In the genomic region with DNA sequence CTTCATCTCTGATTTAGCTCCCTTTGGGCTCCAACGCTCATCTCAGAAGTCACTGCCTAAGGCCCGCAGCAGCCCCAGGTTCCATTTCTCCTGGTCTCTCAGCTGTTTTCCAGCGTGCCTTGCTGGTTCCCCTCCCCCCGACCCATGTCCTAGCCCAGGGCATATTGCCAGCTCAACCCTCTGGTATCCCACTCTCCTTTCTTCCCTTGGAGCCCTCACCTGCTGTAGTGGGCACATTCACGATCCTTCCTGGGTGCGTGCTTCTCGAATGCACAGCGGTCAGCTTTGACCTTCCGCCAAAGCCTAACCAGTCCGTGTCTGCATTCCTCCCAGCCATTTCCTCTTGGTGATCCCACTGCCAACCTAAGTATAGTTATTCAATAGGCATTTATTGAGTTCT, we compare ENCODE assay signal across 15 cellular contexts. TPM values are rescaled to one million over a fixed set of nuclear protein-coding genes. Genes with fewer than 3 reads are reported as not detected.
DNase-seq lines count a peak whose midpoint lies in the region; ATAC-seq and TF ChIP-seq lines count a peak whose summit lies in the region.
"Had no signal": no experiment of that assay in that cellular context is flagged by ENCODE, and none has a peak within 500 bp of the region (broad histone marks: within the 10 kb centered on the region; RNA-seq: fewer than 3 reads in every experiment).

No MANE protein-coding gene starts in this region.

- H3K36me3 Mint-ChIP-seq in GM23338 (ENCODE audit: low read depth) (peaks cover 20% of the 10 kb centered on the region), WTC11 (peaks cover 57% of the 10 kb centered on the region)
- H3K36me3 Mint-ChIP-seq: CD8-positive, alpha-beta memory T cell had no signal

- CTCF ChIA-PET in WTC11 (lab: Charles Lee) = interaction anchor here (1.1 to 2.0 kb wide), 2 partner anchors 35 to 60 kb away, joined by 4 to 10 read pairs; no protein-coding TSS in a partner anchor

- H2AFZ ChIP-seq in GM23338 = no peak overlapping the region

- POLR2A ChIA-PET in WTC11 (lab: Charles Lee) = interaction anchor here (1.3 kb wide), 1 partner anchor 36 kb away, joined by 3 read pairs; a partner anchor contains a TSS

- H3K36me3 ChIP-seq in GM23338 (ENCODE audit: insufficient read depth) = peaks cover 13% of the 10 kb centered on the region; the same call in 1 of the 2 replicates
- no peaks in the 10 kb centered on the region for H3K36me3 ChIP-seq in prostate gland
- H3K36me3 ChIP-seq: BLaER1, HAP-1 had no signal

- H3K9me3 Mint-ChIP-seq in GM23338 = no peaks in the 10 kb centered on the region; the same call in 2 of the 3 replicates
- no peaks in the 10 kb centered on the region for H3K9me3 Mint-ChIP-seq in WTC11

- no peaks in the 10 kb centered on the region for H3K27me3 Mint-ChIP-seq in GM23338 (ENCODE audit: insufficient read depth, low read depth, poor library complexity)
- H3K27me3 Mint-ChIP-seq in WTC11 (ENCODE audit: low read depth) = no peaks in the 10 kb centered on the region

- no peak for TF ChIP-seq CTCF in GM23338 (conservative IDR thresholded peaks at IDR 0.05; ENCODE audit: low read depth in 2 of 2)
- TF ChIP-seq CTCF in WTC11 (IDR thresholded peaks at IDR 0.05) = no peak
- no peak for TF ChIP-seq CTCF in prostate gland (IDR thresholded peaks at IDR 0.05)

- intact Hi-C loops in prostate gland (cut with DNase I) = loop anchor here (2.0 to 10.0 kb wide), 3 partner anchors 62 to 740 kb away; no protein-coding TSS in a partner anchor

- DNase-seq in GM23338 (ENCODE audit: low spot score) = no peak
- DNase-seq in WTC11 (ENCODE audit: low spot score) = no peak
- peak; percentile 45 for DNase-seq in mesenteric fat pad (ENCODE audit: low spot score)
- DNase-seq in prostate gland (ENCODE audit: low spot score) = no peak
- DNase-seq in pons (ENCODE audit: low spot score) = no peak
- no peak for DNase-seq in NCI-H510A (lab: John Stamatoyannopoulos, UW)
- DNase-seq in amygdala (lab: John Stamatoyannopoulos, UW) = no peak
- DNase-seq: 8988T; AML-193; CD8-positive, alpha-beta memory T cell; DMS53 had no signal

- H3K27me3 ChIP-seq in GM23338 (ENCODE audit: insufficient read depth) = no peaks in the 10 kb centered on the region
- no peaks in the 10 kb centered on the region for H3K27me3 ChIP-seq in prostate gland (replicated peaks; ENCODE audit: insufficient read depth)
- H3K27me3 ChIP-seq: BLaER1 had no signal

- H3K27ac ChIP-seq in GM23338 (ENCODE audit: low read depth) (peak overlapping the region; percentile 81), prostate gland (peak overlapping the region; percentile 68 to 77)
- H3K27ac ChIP-seq: BLaER1 had no signal

- WGBS in prostate gland = 96% methylated on average over 10 of the region's 10 CpGs

- H3K4me2 ChIP-seq in GM23338 = 0 out of 2 replicates have a peak overlapping the region, but pooled peaks have one; percentile 29

- no peaks in the 10 kb centered on the region for H3K9me2 ChIP-seq in GM23338 (ENCODE audit: insufficient read depth)

- 0 out of 2 replicates have a peak, but pooled peaks cover 5% of the 10 kb centered on the region for H4K20me1 ChIP-seq in GM23338 (replicated peaks; ENCODE audit: insufficient read depth)
- H4K20me1 ChIP-seq: BLaER1 had no signal

- H3K4me3 Mint-ChIP-seq in GM23338 (no peak overlapping the region), WTC11 (no peak overlapping the region)
- H3K4me3 Mint-ChIP-seq: CD8-positive, alpha-beta memory T cell had no signal

- H3K27ac Mint-ChIP-seq in GM23338 (peak overlapping the region; percentile 15; the same call in 1 of the 2 replicates), WTC11 (peak overlapping the region; percentile 86; the same call in 1 of the 2 replicates)
- H3K27ac Mint-ChIP-seq: CD8-positive, alpha-beta memory T cell had no signal

- H3K79me2 ChIP-seq in GM23338 (replicated peaks; ENCODE audit: insufficient read depth) = no peaks in the 10 kb centered on the region

- H3K9me3 ChIP-seq in prostate gland = no peaks in the 10 kb centered on the region
- H3K9me3 ChIP-seq: BLaER1, HAP-1 had no signal

- no peak for TF ChIP-seq POLR2A in prostate gland (IDR thresholded peaks at IDR 0.05)

- no peaks in the 10 kb centered on the region for H3F3A ChIP-seq in GM23338 (replicated peaks; ENCODE audit: low read depth)

- H3K4me3 ChIP-seq in GM23338 (no peak overlapping the region), prostate gland (no peak overlapping the region)
- H3K4me3 ChIP-seq: BLaER1, HAP-1 had no signal

- peaks cover 16% of the 10 kb centered on the region for H3K4me1 ChIP-seq in GM23338 (ENCODE audit: insufficient read depth)
- no peaks in the 10 kb centered on the region for H3K4me1 ChIP-seq in prostate gland (replicated peaks)

- ATAC-seq in GM23338 = no peak
- no peak for ATAC-seq in WTC11
- ATAC-seq in GM18858 (IDR thresholded peaks at IDR 0.05; ENCODE audit: unreplicated experiment) = no peak

- H3K4me1 Mint-ChIP-seq in GM23338 = peaks cover 25% of the 10 kb centered on the region
- H3K4me1 Mint-ChIP-seq in WTC11 = peaks cover 29% of the 10 kb centered on the region

TF ChIP-seq in GM23338, 12 proteins besides CTCF, POLR2A, EP300 and RAD21 (continues in another document):
- TF ChIP-seq ZNF114 (CRISPR knock-in tag; IDR thresholded peaks at IDR 0.05) = no peak
- no peak for TF ChIP-seq JUNB (IDR thresholded peaks at IDR 0.05; ENCODE audit: unreplicated experiment)
- no peak for TF ChIP-seq NANOG (IDR thresholded peaks at IDR 0.05; ENCODE audit: borderline replicate concordance)
- TF ChIP-seq, protein P1, sequence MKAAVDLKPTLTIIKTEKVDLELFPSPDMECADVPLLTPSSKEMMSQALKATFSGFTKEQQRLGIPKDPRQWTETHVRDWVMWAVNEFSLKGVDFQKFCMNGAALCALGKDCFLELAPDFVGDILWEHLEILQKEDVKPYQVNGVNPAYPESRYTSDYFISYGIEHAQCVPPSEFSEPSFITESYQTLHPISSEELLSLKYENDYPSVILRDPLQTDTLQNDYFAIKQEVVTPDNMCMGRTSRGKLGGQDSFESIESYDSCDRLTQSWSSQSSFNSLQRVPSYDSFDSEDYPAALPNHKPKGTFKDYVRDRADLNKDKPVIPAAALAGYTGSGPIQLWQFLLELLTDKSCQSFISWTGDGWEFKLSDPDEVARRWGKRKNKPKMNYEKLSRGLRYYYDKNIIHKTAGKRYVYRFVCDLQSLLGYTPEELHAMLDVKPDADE (IDR thresholded peaks at IDR 0.05) = no peak
- no peak for TF ChIP-seq ZNF331 (CRISPR knock-in tag; IDR thresholded peaks at IDR 0.05; ENCODE audit: low read depth)
- no peak for TF ChIP-seq EZH2phosphoT487 (IDR thresholded peaks at IDR 0.05; ENCODE audit: unreplicated experiment)
- TF ChIP-seq STAT1 (IDR thresholded peaks at IDR 0.05; ENCODE audit: unreplicated experiment) = no peak
- no peak for TF ChIP-seq EZH2 (IDR thresholded peaks at IDR 0.05; ENCODE audit: low read depth, unreplicated experiment)

TF ChIP-seq in WTC11, 78 proteins besides CTCF, POLR2A, EP300 and RAD21 (continues in another document):
- no peak for TF ChIP-seq CBFB (CRISPR knock-in tag; IDR thresholded peaks at IDR 0.05; ENCODE audit: low read depth)
- TF ChIP-seq, protein P2, sequence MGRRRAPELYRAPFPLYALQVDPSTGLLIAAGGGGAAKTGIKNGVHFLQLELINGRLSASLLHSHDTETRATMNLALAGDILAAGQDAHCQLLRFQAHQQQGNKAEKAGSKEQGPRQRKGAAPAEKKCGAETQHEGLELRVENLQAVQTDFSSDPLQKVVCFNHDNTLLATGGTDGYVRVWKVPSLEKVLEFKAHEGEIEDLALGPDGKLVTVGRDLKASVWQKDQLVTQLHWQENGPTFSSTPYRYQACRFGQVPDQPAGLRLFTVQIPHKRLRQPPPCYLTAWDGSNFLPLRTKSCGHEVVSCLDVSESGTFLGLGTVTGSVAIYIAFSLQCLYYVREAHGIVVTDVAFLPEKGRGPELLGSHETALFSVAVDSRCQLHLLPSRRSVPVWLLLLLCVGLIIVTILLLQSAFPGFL (CRISPR knock-in tag; IDR thresholded peaks at IDR 0.05; ENCODE audit: borderline replicate concordance) = no peak
- TF ChIP-seq ATF1 (CRISPR knock-in tag; IDR thresholded peaks at IDR 0.05) = no peak
- TF ChIP-seq, protein P3, sequence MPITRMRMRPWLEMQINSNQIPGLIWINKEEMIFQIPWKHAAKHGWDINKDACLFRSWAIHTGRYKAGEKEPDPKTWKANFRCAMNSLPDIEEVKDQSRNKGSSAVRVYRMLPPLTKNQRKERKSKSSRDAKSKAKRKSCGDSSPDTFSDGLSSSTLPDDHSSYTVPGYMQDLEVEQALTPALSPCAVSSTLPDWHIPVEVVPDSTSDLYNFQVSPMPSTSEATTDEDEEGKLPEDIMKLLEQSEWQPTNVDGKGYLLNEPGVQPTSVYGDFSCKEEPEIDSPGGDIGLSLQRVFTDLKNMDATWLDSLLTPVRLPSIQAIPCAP (CRISPR knock-in tag; IDR thresholded peaks at IDR 0.05) = no peak
- no peak for TF ChIP-seq EMX1 (CRISPR knock-in tag; IDR thresholded peaks at IDR 0.05)

RNA-seq across cellular contexts. Expression of a gene that starts 36.1 kb away (rescaled TPM):
- total RNA-seq in GM23338 (2014; rRNA removed; shearing (Covaris generic)) = 0.10 and 3.5 TPM in 2 replicates
- polyA plus RNA-seq in GM23338 (2016; fragmentation: Nextera tagmentation; extraction: Ambion mirVana) = 1.0 and 1.3 TPM in 2 replicates
- total RNA-seq in WTC11 (2021) = 0.21 to 0.64 TPM (median 0.33 TPM) in 3 replicates
- 0.13 TPM for total RNA-seq in mesenteric fat pad
- 1 to 10 TPM in 1 of 2 donors, under 1 TPM in 1; 0.87 to 1.1 TPM for total RNA-seq in prostate gland
- total RNA-seq: CD8-positive, alpha-beta memory T cell; Daoy had no signal
- polyA plus RNA-seq: CD8-positive, alpha-beta memory T cell had no signal

RNA-seq across cellular contexts. Expression of a gene that starts 54.0 kb away (rescaled TPM):
- total RNA-seq in GM23338 (2014; rRNA removed; shearing (Covaris generic)) = 11.8 and 13.5 TPM in 2 replicates
- 10.8 and 12.2 TPM in 2 replicates for polyA plus RNA-seq in GM23338 (2016; fragmentation: Nextera tagmentation; extraction: Ambion mirVana)
- total RNA-seq in WTC11 (2021) (7.8 to 9.6 TPM (median 8.7 TPM) in 3 replicates), mesenteric fat pad (8.3 TPM), prostate gland (10 to 100 TPM in 1 of 2 donors, 1 to 10 TPM in 1; 9.7 to 10.7 TPM)

RNA-seq across cellular contexts. Expression of a gene that starts 54.1 kb away (rescaled TPM):
- 39.7 and 55.9 TPM in 2 replicates for total RNA-seq in GM23338 (2014; rRNA removed; shearing (Covaris generic))
- polyA plus RNA-seq in GM23338 (2016; fragmentation: Nextera tagmentation; extraction: Ambion mirVana) = 11.6 and 16.5 TPM in 2 replicates
- 39.1 to 46.9 TPM (median 42.3 TPM) in 3 replicates for total RNA-seq in WTC11 (2021)
- total RNA-seq in mesenteric fat pad = 52.4 TPM
- 10 to 100 TPM; 34.5 to 64.6 TPM for total RNA-seq in prostate gland
